1 cellular context compared by ENCODE assay signal in the genomic region with DNA sequence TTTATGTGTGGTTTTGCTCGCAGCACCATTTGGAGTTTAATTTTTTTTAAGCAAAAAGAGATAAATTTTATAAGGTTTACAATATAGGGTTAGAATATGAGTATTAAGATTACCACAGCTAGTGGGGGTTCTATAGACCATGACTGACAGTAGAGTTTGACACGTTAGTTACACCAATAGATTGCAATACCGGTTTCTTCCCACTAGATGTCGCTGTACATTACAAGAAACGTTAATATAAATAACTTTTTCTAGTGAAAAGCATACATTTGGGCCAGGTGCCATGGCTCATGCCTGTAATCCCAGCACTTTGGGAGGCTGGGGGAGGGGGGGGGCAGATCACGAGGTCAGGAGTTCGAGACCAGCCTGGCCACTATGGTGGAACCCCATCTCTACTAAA.
TF ChIP-seq lines count a peak whose summit lies in the region.

No MANE protein-coding gene starts in this region.

TF ChIP-seq in H1, 55 proteins besides CTCF, POLR2A, EP300 and RAD21:
- TF ChIP-seq SIX5 (IDR thresholded peaks at IDR 0.05; ENCODE audit: low read depth, low read length) (no peak), KDM5A (IDR thresholded peaks at IDR 0.05; ENCODE audit: low read length) (no peak), NANOG (IDR thresholded peaks at IDR 0.05; ENCODE audit: insufficient read depth, low read depth, low read length, poor library complexity, severe bottlenecking) (no peak), CHD1 (IDR thresholded peaks at IDR 0.05; ENCODE audit: low read depth, low read length) (no peak), RFX5 (IDR thresholded peaks at IDR 0.05; ENCODE audit: borderline replicate concordance, low read depth, low read length) (no peak), FOSL1 (IDR thresholded peaks at IDR 0.05; ENCODE audit: insufficient read depth, low read depth, low read length) (no peak), CREB1 (IDR thresholded peaks at IDR 0.05) (no peak), SIN3A (conservative IDR thresholded peaks at IDR 0.05 in 1 of 2, IDR thresholded peaks at IDR 0.05 in 1 of 2; ENCODE audit: low read depth in 1 of 2, low read length in 2 of 2) (no peak), CHD2 (IDR thresholded peaks at IDR 0.05; ENCODE audit: low read length) (no peak), CBX5 (IDR thresholded peaks at IDR 0.05; ENCODE audit: low read depth, low read length) (no peak), JUN (IDR thresholded peaks at IDR 0.05; ENCODE audit: low read depth, low read length) (no peak), YY1 (IDR thresholded peaks at IDR 0.05; ENCODE audit: low read depth, low read length) (no peak)
- TF ChIP-seq, protein P1, sequence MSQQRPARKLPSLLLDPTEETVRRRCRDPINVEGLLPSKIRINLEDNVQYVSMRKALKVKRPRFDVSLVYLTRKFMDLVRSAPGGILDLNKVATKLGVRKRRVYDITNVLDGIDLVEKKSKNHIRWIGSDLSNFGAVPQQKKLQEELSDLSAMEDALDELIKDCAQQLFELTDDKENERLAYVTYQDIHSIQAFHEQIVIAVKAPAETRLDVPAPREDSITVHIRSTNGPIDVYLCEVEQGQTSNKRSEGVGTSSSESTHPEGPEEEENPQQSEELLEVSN (IDR thresholded peaks at IDR 0.05), result no peak
- TF ChIP-seq, protein P2, sequence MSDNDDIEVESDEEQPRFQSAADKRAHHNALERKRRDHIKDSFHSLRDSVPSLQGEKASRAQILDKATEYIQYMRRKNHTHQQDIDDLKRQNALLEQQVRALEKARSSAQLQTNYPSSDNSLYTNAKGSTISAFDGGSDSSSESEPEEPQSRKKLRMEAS (IDR thresholded peaks at IDR 0.05), result no peak
